Comparison of ENCODE assay signal across 21 cellular contexts in genomic region chr1:162661336-162661735, GRCh38. TPM values are rescaled to one million over a fixed set of nuclear protein-coding genes. Genes with fewer than 3 reads are reported as not detected.
DNase-seq lines count a peak whose midpoint lies in the region; ATAC-seq and TF ChIP-seq lines count a peak whose summit lies in the region.
"Had no signal": no experiment of that assay in that cellular context is flagged by ENCODE, and none has a peak within 500 bp of the region (broad histone marks: within the 10 kb centered on the region; RNA-seq: fewer than 3 reads in every experiment).

No MANE protein-coding gene starts in this region.

- H4K20me1 ChIP-seq in smooth muscle cell (ENCODE audit: low read depth), result peaks cover 5% of the 10 kb centered on the region

- H3F3A ChIP-seq in smooth muscle cell (ENCODE audit: low read depth), result peaks cover 25% of the 10 kb centered on the region

- no peak overlapping the region for H2AK5ac ChIP-seq in mesenchymal stem cell (ENCODE audit: low read length, severe bottlenecking)

- H3K4me3 ChIP-seq in SJSA1, result no peak overlapping the region
- no peak overlapping the region for H3K4me3 ChIP-seq in mesenchymal stem cell (ENCODE audit: insufficient read depth in 1 of 2, low read depth in 1 of 2, low read length in 2 of 2)
- H3K4me3 ChIP-seq in smooth muscle cell, result no peak overlapping the region
- H3K4me3 ChIP-seq: GM23338 had no signal

- H3K79me2 ChIP-seq in smooth muscle cell (ENCODE audit: low read depth), result no peaks in the 10 kb centered on the region

- peak overlapping the region in 1 of 2 experiments; percentile 54 for H3K18ac ChIP-seq in mesenchymal stem cell (ENCODE audit: low read depth in 1 of 2, low read length in 2 of 2)

- H3K9me3 ChIP-seq in SJSA1 (replicated peaks) (no peaks in the 10 kb centered on the region), mesenchymal stem cell (ENCODE audit: control insufficient read depth, low read length) (no peaks in the 10 kb centered on the region), smooth muscle cell (replicated peaks; ENCODE audit: low read depth) (no peaks in the 10 kb centered on the region)

- H3K4me1 ChIP-seq in SJSA1 (replicated peaks) (peaks cover 52% of the 10 kb centered on the region), mesenchymal stem cell (ENCODE audit: control insufficient read depth, insufficient read depth, low read depth, low read length) (peaks cover 4% of the 10 kb centered on the region), smooth muscle cell (ENCODE audit: low read depth) (peaks cover 27% of the 10 kb centered on the region)

- peak overlapping the region; percentile 61 for H3K27ac ChIP-seq in SJSA1
- no peak overlapping the region for H3K27ac ChIP-seq in mesenchymal stem cell (ENCODE audit: low read length, poor library complexity, severe bottlenecking)
- peak overlapping the region; percentile 99 for H3K27ac ChIP-seq in smooth muscle cell (ENCODE audit: low read depth)
- H3K27ac ChIP-seq: 22Rv1 had no signal

- ATAC-seq in GM21619 (IDR thresholded peaks at IDR 0.05; ENCODE audit: unreplicated experiment), result no peak
- ATAC-seq: GM23338, Panc1 had no signal

- no peak overlapping the region for H3K4ac ChIP-seq in mesenchymal stem cell (ENCODE audit: low read depth in 1 of 2, low read length in 2 of 2)

- H3K9ac ChIP-seq in mesenchymal stem cell (ENCODE audit: low read length) (no peak overlapping the region), smooth muscle cell (ENCODE audit: low read depth) (no peak overlapping the region)

- WGBS in mesenchymal stem cell, result 94% methylated on average over 3 of the region's 4 CpGs
- 71% methylated on average over 4 of the region's 4 CpGs for WGBS in smooth muscle cell (ENCODE audit: low lambda C conversion rate)

- H2BK12ac ChIP-seq in mesenchymal stem cell (ENCODE audit: low read length in 2 of 2), result peak overlapping the region in 1 of 2 experiments; percentile 37

- no peak overlapping the region for H2BK5ac ChIP-seq in mesenchymal stem cell (ENCODE audit: low read depth, low read length, poor library complexity, severe bottlenecking)

- no peak overlapping the region for H4K91ac ChIP-seq in mesenchymal stem cell (ENCODE audit: low read length)

- no peak overlapping the region for H2AFZ ChIP-seq in mesenchymal stem cell (ENCODE audit: low read depth, low read length)
- no peak overlapping the region for H2AFZ ChIP-seq in smooth muscle cell (ENCODE audit: low read depth)
- H2AFZ ChIP-seq: GM23338 had no signal

- H3K23ac ChIP-seq in mesenchymal stem cell (ENCODE audit: low read length in 2 of 2), result no peak overlapping the region

- peaks cover 40% of the 10 kb centered on the region for H3K79me1 ChIP-seq in mesenchymal stem cell (replicated peaks; ENCODE audit: low read length, poor library complexity, severe bottlenecking)

- H4K8ac ChIP-seq in mesenchymal stem cell (ENCODE audit: low read length), result peak overlapping the region; percentile 72

- no peak overlapping the region for H3K4me2 ChIP-seq in mesenchymal stem cell (ENCODE audit: low read length, poor library complexity, severe bottlenecking)
- H3K4me2 ChIP-seq in smooth muscle cell, result peak overlapping the region; percentile 75
- H3K4me2 ChIP-seq: GM23338 had no signal

- H2BK15ac ChIP-seq in mesenchymal stem cell (ENCODE audit: low read depth, poor library complexity, severe bottlenecking), result no peak overlapping the region

- H2BK120ac ChIP-seq in mesenchymal stem cell (ENCODE audit: low read depth, low read length), result no peak overlapping the region

- H3K27me3 ChIP-seq in SJSA1 (replicated peaks) (no peaks in the 10 kb centered on the region), mesenchymal stem cell (ENCODE audit: control insufficient read depth in 1 of 2, insufficient read depth in 1 of 2, low read length in 2 of 2) (no peaks in the 10 kb centered on the region), smooth muscle cell (ENCODE audit: low read depth) (no peaks in the 10 kb centered on the region)

- H3K36me3 ChIP-seq in SJSA1, result peaks cover 29% of the 10 kb centered on the region
- H3K36me3 ChIP-seq in mesenchymal stem cell (ENCODE audit: control insufficient read depth in 1 of 2, insufficient read depth in 2 of 2, low read depth in 1 of 2, low read length in 2 of 2), result peaks cover 13 to 69% of the 10 kb centered on the region in 2 experiments
- H3K36me3 ChIP-seq in smooth muscle cell (ENCODE audit: low read depth), result no peaks in the 10 kb centered on the region

- H3K14ac ChIP-seq in mesenchymal stem cell (ENCODE audit: low read length in 2 of 2), result no peak overlapping the region

- TF ChIP-seq CTCF in smooth muscle cell (IDR thresholded peaks at IDR 0.05; ENCODE audit: borderline replicate concordance, insufficient read depth, poor library complexity, severe bottlenecking), result no peak

- DNase-seq in DMS 273 (lab: John Stamatoyannopoulos, UW; ENCODE audit: unreplicated experiment) (peak; percentile 65), DMS 273 treated with DMSO at 0.1 percent for 48 hours (lab: John Stamatoyannopoulos, UW) (no peak), SJSA1 (ENCODE audit: low read depth in 1 of 2, low spot score in 2 of 2) (no peak), mesenchymal stem cell (no peak), smooth muscle cell (lab: John Stamatoyannopoulos, UW; ENCODE audit: unreplicated experiment) (no peak), NCI-H1105 (lab: John Stamatoyannopoulos, UW) (no peak)
- DNase-seq in activated CD8-positive, alpha-beta memory T cell treated with anti-CD3 and anti-CD28 coated beads, Interleukin-2, amount 50 U/mL, for 48 hours, result no peak
- DNase-seq: AML-193; Calu3; CD8-positive, alpha-beta memory T cell; GF-D8; HCEC 1CT; Kasumi-1; NCI-H1436; NCI-H187 treated with DMSO at 0.1 percent for 48 hours; NCI-H82; SIG-M5 had no signal

RNA-seq across cellular contexts. Expression of gene DDR2, which starts 29.1 kb away (rescaled TPM):
- total RNA-seq in SJSA1 (2014; rRNA removed; shearing (Covaris generic)), result 52.7 and 62.8 TPM in 2 replicates
- 25.2 TPM for polyA plus RNA-seq in mesenchymal stem cell (2013, experiment 1 of 2)
- 23.9 TPM for polyA plus RNA-seq in mesenchymal stem cell (2013, experiment 2 of 2)
- total RNA-seq in smooth muscle cell, result 24.5 and 26.5 TPM in 2 replicates
- 8.1 and 13.3 TPM in 2 replicates for polyA plus RNA-seq in smooth muscle cell
